Comparison of ENCODE assay signal across 26 cellular contexts in the genomic region with DNA sequence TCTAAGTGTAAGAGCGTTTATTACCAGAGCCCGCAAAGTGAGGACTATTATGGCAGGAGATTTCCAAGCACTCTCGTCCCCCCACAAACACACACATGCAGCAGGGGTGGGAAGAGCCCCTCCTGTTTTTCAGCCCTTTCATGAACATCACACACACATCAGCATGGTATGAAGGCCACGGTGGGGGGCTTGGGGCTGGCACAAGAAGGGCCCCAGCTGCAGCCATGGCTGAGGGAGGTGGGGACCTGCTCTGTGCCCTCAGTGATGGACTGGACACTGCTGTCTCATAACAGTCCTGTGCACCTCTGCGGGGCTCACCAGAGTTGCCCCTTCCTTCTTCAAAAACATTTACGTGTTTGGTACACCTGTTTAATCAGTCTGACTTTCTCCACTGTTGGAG.
DNase-seq lines count a peak whose midpoint lies in the region; ATAC-seq, FAIRE-seq and TF ChIP-seq lines count a peak whose summit lies in the region.
"Had no signal": no experiment of that assay in that cellular context is flagged by ENCODE, and none has a peak within 500 bp of the region (broad histone marks: within the 10 kb centered on the region; RNA-seq: fewer than 3 reads in every experiment).

No MANE protein-coding gene starts in this region.

- H3K27me3 Mint-ChIP-seq in activated T-cell treated with anti-CD3 and anti-CD28 coated beads, Interleukin-2, amount 50 U/mL, for 4 hours (ENCODE audit: low read depth): peaks cover 15% of the 10 kb centered on the region
- H3K27me3 Mint-ChIP-seq: CD4-positive, CD25-positive, alpha-beta regulatory T cell had no signal

- ATAC-seq in Right ventricle myocardium superior (ENCODE audit: poor library complexity) (no peak), left cardiac atrium (no peak)
- ATAC-seq in activated T-cell treated with anti-CD3 and anti-CD28 coated beads, Interleukin-2, amount 50 U/mL, for 4 hours: no peak
- ATAC-seq: GM12878 had no signal

- no peaks in the 10 kb centered on the region for H3K36me3 Mint-ChIP-seq in activated T-cell treated with anti-CD3 and anti-CD28 coated beads, Interleukin-2, amount 50 U/mL, for 4 hours (ENCODE audit: insufficient read depth)
- H3K36me3 Mint-ChIP-seq: CD14-positive monocyte; CD4-positive, alpha-beta memory T cell; CD4-positive, CD25-positive, alpha-beta regulatory T cell; CD8-positive, alpha-beta memory T cell had no signal

- no peak overlapping the region for H3K9ac ChIP-seq in kidney (ENCODE audit: low read length in 2 of 2)
- H3K9ac ChIP-seq: BLaER1 had no signal

- FAIRE-seq in kidney (lab: Jason Lieb, UNC): no peak
- FAIRE-seq: A204.1, GM12878, GM12892, GM18507 had no signal

- H3K9me3 Mint-ChIP-seq in activated T-cell treated with anti-CD3 and anti-CD28 coated beads, Interleukin-2, amount 50 U/mL, for 4 hours: peaks cover 3% of the 10 kb centered on the region

- no peak overlapping the region for H3K4me3 Mint-ChIP-seq in activated T-cell treated with anti-CD3 and anti-CD28 coated beads, Interleukin-2, amount 50 U/mL, for 4 hours
- H3K4me3 Mint-ChIP-seq: CD14-positive monocyte; CD4-positive, alpha-beta memory T cell; CD4-positive, CD25-positive, alpha-beta regulatory T cell; CD8-positive, alpha-beta memory T cell had no signal

- H3K36me3 ChIP-seq in kidney (ENCODE audit: control insufficient read depth in 1 of 2, insufficient read depth in 2 of 2, low read length in 2 of 2): no peaks in the 10 kb centered on the region
- H3K36me3 ChIP-seq: BE2C, BLaER1 had no signal

- TF ChIP-seq CTCF in kidney (IDR thresholded peaks at IDR 0.05; ENCODE audit: borderline replicate concordance, extremely low read depth, insufficient read depth): no peak

- H3K4me3 ChIP-seq in kidney (ENCODE audit: low read length in 2 of 2): no peak overlapping the region
- H3K4me3 ChIP-seq: BLaER1, GM12878 had no signal

- no peaks in the 10 kb centered on the region for H3K4me1 ChIP-seq in kidney (ENCODE audit: control insufficient read depth in 1 of 2, insufficient read depth in 1 of 2, low read depth in 1 of 2, low read length in 2 of 2)
- H3K4me1 ChIP-seq: BE2C, BLaER1 had no signal

- no peaks in the 10 kb centered on the region for H3K9me3 ChIP-seq in kidney (ENCODE audit: control insufficient read depth in 1 of 2, low read length in 2 of 2)

- H3K27ac ChIP-seq in kidney (ENCODE audit: low read depth in 2 of 2, low read length in 2 of 2): no peak overlapping the region
- H3K27ac ChIP-seq: BLaER1 had no signal

- intact Hi-C loops in Right ventricle myocardium superior (cut with DNase I) (no loop called here), left cardiac atrium (cut with DNase I) (no loop called here), kidney (cut with DNase I) (no loop called here)

- no peaks in the 10 kb centered on the region for H3K4me1 Mint-ChIP-seq in activated T-cell treated with anti-CD3 and anti-CD28 coated beads, Interleukin-2, amount 50 U/mL, for 4 hours (ENCODE audit: low read depth)
- H3K4me1 Mint-ChIP-seq: CD14-positive monocyte; CD4-positive, alpha-beta memory T cell; CD4-positive, CD25-positive, alpha-beta regulatory T cell; CD8-positive, alpha-beta memory T cell had no signal

- DNase-seq in Right ventricle myocardium superior: peak; percentile 0
- DNase-seq in left cardiac atrium: no peak
- peak; percentile 63 for DNase-seq in kidney
- DNase-seq in epidermal melanocyte (ENCODE audit: insufficient read length, low spot score): no peak
- DNase-seq in activated T-cell treated with anti-CD3 and anti-CD28 coated beads, Interleukin-2, amount 50 U/mL, for 4 hours: no peak
- DNase-seq: 8988T; ACHN; BE2C; C1 segment of cervical spinal cord; CD4-positive, alpha-beta memory T cell; CD4-positive, CD25-positive, alpha-beta regulatory T cell; COR-L47; DMS 273 treated with DMSO at 0.1 percent for 48 hours; DMS153; DMS53; DMS79; DND-41; EL; GDM1 had no signal

Comparison
In these comparisons a context has a peak if more than half of its experiments do, and no peak if none do; other contexts are left out.
1. DNase-seq: peak in Right ventricle myocardium superior (single experiment) and kidney (single experiment); none in left cardiac atrium (single experiment), epidermal melanocyte (single experiment) and activated T-cell treated with anti-CD3 and anti-CD28 coated beads, Interleukin-2, amount 50 U/mL, for 4 hours (single experiment).